2 cellular contexts compared by ENCODE assay signal in genomic region chr2:26840937-26841610, GRCh38.
TF ChIP-seq lines count a peak whose summit lies in the region.

No MANE protein-coding gene starts in this region.

TF ChIP-seq in SK-N-SH treated with all-trans-retinoic acid at 6 μM for 48 hours, 23 proteins besides CTCF, POLR2A, EP300 and RAD21:
- TF ChIP-seq OSR1 (CRISPR knock-in tag; IDR thresholded peaks at IDR 0.05) = no peak
- TF ChIP-seq ZNF70 (CRISPR knock-in tag; IDR thresholded peaks at IDR 0.05) = no peak
- TF ChIP-seq ESRRG (CRISPR knock-in tag; IDR thresholded peaks at IDR 0.05) = no peak
- TF ChIP-seq TCF4 (CRISPR knock-in tag; IDR thresholded peaks at IDR 0.05; ENCODE audit: borderline replicate concordance) = no peak
- TF ChIP-seq POU6F1 (CRISPR knock-in tag; IDR thresholded peaks at IDR 0.05; ENCODE audit: borderline replicate concordance, low read depth) = no peak
- TF ChIP-seq SNAI2 (CRISPR knock-in tag; IDR thresholded peaks at IDR 0.05) = no peak
- no peak for TF ChIP-seq RARB (CRISPR knock-in tag; IDR thresholded peaks at IDR 0.05)
- no peak for TF ChIP-seq BACH2 (CRISPR knock-in tag; IDR thresholded peaks at IDR 0.05; ENCODE audit: borderline replicate concordance)
- no peak for TF ChIP-seq ZNF565 (CRISPR knock-in tag; conservative IDR thresholded peaks at IDR 0.05; ENCODE audit: low read depth)
- TF ChIP-seq ZNF8 (CRISPR knock-in tag; IDR thresholded peaks at IDR 0.05) = no peak
- no peak for TF ChIP-seq TSHZ2 (CRISPR knock-in tag; IDR thresholded peaks at IDR 0.05)
- no peak for TF ChIP-seq ZFP3 (CRISPR knock-in tag; IDR thresholded peaks at IDR 0.05)
- no peak for TF ChIP-seq CSRNP3 (CRISPR knock-in tag; IDR thresholded peaks at IDR 0.05)
TF ChIP-seq in SK-N-SH treated with all-trans-retinoic acid at 6 μM for 48 hours: peak in this region for 0.

TF ChIP-seq in HepG2, 621 proteins besides CTCF, POLR2A, EP300 and RAD21:
- TF ChIP-seq ZC3H4 (CRISPR knock-in tag; IDR thresholded peaks at IDR 0.05; ENCODE audit: borderline replicate concordance) = no peak
- peak; percentile 12; the same call in 1 of the 2 replicates for TF ChIP-seq STAG1 (CRISPR knock-in tag; IDR thresholded peaks at IDR 0.05)
TF ChIP-seq in HepG2: peak in this region for 1.
